Comparison of ENCODE assay signal across 12 cellular contexts in genomic region chr5:14184082-14184481, GRCh38. TPM values are rescaled to one million over a fixed set of nuclear protein-coding genes. Genes with fewer than 3 reads are reported as not detected.
DNase-seq lines count a peak whose midpoint lies in the region; ATAC-seq, FAIRE-seq and TF ChIP-seq lines count a peak whose summit lies in the region.
"Had no signal": no experiment of that assay in that cellular context is flagged by ENCODE, and none has a peak within 500 bp of the region (broad histone marks: within the 10 kb centered on the region; RNA-seq: fewer than 3 reads in every experiment).

No MANE protein-coding gene starts in this region.

- H2AK5ac ChIP-seq in IMR-90 (ENCODE audit: low read depth, low read length): peak overlapping the region; percentile 100

- intact Hi-C loops in IMR-90 (cut with micrococcal nuclease) (no loop called here), colonic mucosa (cut with DNase I) (loop anchor here (5.0 kb wide), 1 partner anchor 37 kb away; no protein-coding TSS in a partner anchor), HepG2 (cut with micrococcal nuclease; ENCODE audit: unreplicated experiment) (loop anchor here (5.0 kb wide), 1 partner anchor 37 kb away; no protein-coding TSS in a partner anchor), stomach (cut with DNase I; ENCODE audit: low total_unique reads) (no loop called here)

- H3K9me1 ChIP-seq in IMR-90 (ENCODE audit: insufficient read depth, low read length): peaks cover 31% of the 10 kb centered on the region

- H3K79me1 ChIP-seq in IMR-90 (ENCODE audit: low read depth in 1 of 2, low read length in 2 of 2): peaks cover 0 to 10% of the 10 kb centered on the region in 2 experiments; a peak in 2 of 4 replicates

- peaks cover 8% of the 10 kb centered on the region for H3K36me3 ChIP-seq in IMR-90 (ENCODE audit: control insufficient read depth, insufficient read depth, low read length)
- no peaks in the 10 kb centered on the region for H3K36me3 ChIP-seq in colonic mucosa
- H3K36me3 ChIP-seq in HepG2 (replicated peaks in 1 of 2; ENCODE audit: control insufficient read depth in 1 of 2, insufficient read depth in 2 of 2, low read length in 2 of 2): no peaks in the 10 kb centered on the region
- H3K36me3 ChIP-seq in stomach: no peaks in the 10 kb centered on the region

- TF ChIP-seq RAD21 in IMR-90 (IDR thresholded peaks at IDR 0.05; ENCODE audit: low read length) (no peak), HepG2 (CRISPR knock-in tag; IDR thresholded peaks at IDR 0.05) (no peak)

- peak overlapping the region; percentile 93 for H2BK120ac ChIP-seq in IMR-90 (ENCODE audit: low read depth, low read length)

- peak overlapping the region; percentile 66 for H2AK9ac ChIP-seq in IMR-90 (replicated peaks; ENCODE audit: low read depth, low read length, poor library complexity)

- TF ChIP-seq POLR2A in IMR-90 (IDR thresholded peaks at IDR 0.05; ENCODE audit: low read depth, low read length) (no peak), HepG2 (IDR thresholded peaks at IDR 0.05; ENCODE audit: insufficient read depth in 1 of 2, low read depth in 2 of 2, low read length in 2 of 2) (no peak), stomach (IDR thresholded peaks at IDR 0.05) (no peak)

- BruUV-seq in IMR-90 (replicated peaks; lab: Mats Ljungman, UMichigan) (no TSS peak), HepG2 (replicated peaks; lab: Mats Ljungman, UMichigan) (no TSS peak)

- H4K8ac ChIP-seq in IMR-90 (ENCODE audit: low read depth in 2 of 2, low read length in 2 of 2): peak overlapping the region; percentile 87 to 95

- peak overlapping the region; percentile 78 for H3K9ac ChIP-seq in IMR-90 (ENCODE audit: low read depth, low read length)
- H3K9ac ChIP-seq in colonic mucosa (ENCODE audit: low read depth in 2 of 2, low read length in 2 of 2): peak overlapping the region in 1 of 2 donors; percentile 3
- no peak overlapping the region for H3K9ac ChIP-seq in HepG2 (ENCODE audit: insufficient read depth, low read depth, low read length)

- peak overlapping the region; percentile 85 for H2BK20ac ChIP-seq in IMR-90 (ENCODE audit: low read depth, low read length)

- peak overlapping the region; percentile 97 for H4K5ac ChIP-seq in IMR-90 (ENCODE audit: low read depth, low read length)

- no peak for TF ChIP-seq EP300 in HepG2 (IDR thresholded peaks at IDR 0.05; ENCODE audit: low read depth in 2 of 2, low read length in 2 of 2)
- TF ChIP-seq EP300 in HepG2 (CRISPR knock-in tag; IDR thresholded peaks at IDR 0.05; ENCODE audit: borderline replicate concordance): no peak
- no peak for TF ChIP-seq EP300 in stomach (IDR thresholded peaks at IDR 0.05)

- TF ChIP-seq CTCF in IMR-90 (conservative IDR thresholded peaks at IDR 0.05; ENCODE audit: low read depth, low read length) (no peak), colonic mucosa (IDR thresholded peaks at IDR 0.05) (no peak), HepG2 (CRISPR knock-in tag; IDR thresholded peaks at IDR 0.05) (no peak), stomach (IDR thresholded peaks at IDR 0.05) (no peak)

- peak overlapping the region; percentile 97 for H3K14ac ChIP-seq in IMR-90 (replicated peaks; ENCODE audit: low read depth, low read length)

- H3K27me3 ChIP-seq in IMR-90 (ENCODE audit: control insufficient read depth, insufficient read depth, low read length) (no peaks in the 10 kb centered on the region), colonic mucosa (no peaks in the 10 kb centered on the region), HepG2 (ENCODE audit: control insufficient read depth in 1 of 2, insufficient read depth in 2 of 2, low read length in 2 of 2) (no peaks in the 10 kb centered on the region), stomach (no peaks in the 10 kb centered on the region)

- in situ Hi-C loops in IMR-90 (cut with MboI; ENCODE audit: low sequenced_read_pairs) (no loop called here), HepG2 (cut with HindIII; ENCODE audit: extremely low pct_ligation_motif_present, low pct_unique_long_range_greater_than_20kb) (no loop called here)

- peak overlapping the region; percentile 96 for H3K27ac ChIP-seq in IMR-90 (ENCODE audit: insufficient read depth, low read length)
- peak overlapping the region; percentile 13 for H3K27ac ChIP-seq in colonic mucosa
- H3K27ac ChIP-seq in HepG2 (ENCODE audit: extremely low read length, insufficient read depth, low read length): no peak overlapping the region
- H3K27ac ChIP-seq in stomach: peak overlapping the region; percentile 23 to 85 (median 81)
- H3K27ac ChIP-seq: C4-2B had no signal

- peak overlapping the region; percentile 96 for H4K91ac ChIP-seq in IMR-90 (ENCODE audit: insufficient read depth, low read depth, low read length)

- peak overlapping the region; percentile 92 for H3K18ac ChIP-seq in IMR-90 (ENCODE audit: low read depth, low read length)

- H3K56ac ChIP-seq in IMR-90 (ENCODE audit: extremely low read depth, insufficient read depth, low read length): peak overlapping the region; percentile 45

- H3K9me3 ChIP-seq in IMR-90 (ENCODE audit: control insufficient read depth, insufficient read depth, low read length) (no peaks in the 10 kb centered on the region), colonic mucosa (no peaks in the 10 kb centered on the region), HepG2 (ENCODE audit: low read length) (no peaks in the 10 kb centered on the region), stomach (no peaks in the 10 kb centered on the region)

- WGBS in IMR-90 (ENCODE audit: extremely low coverage in 2 of 2, insufficient read length in 1 of 2), 2 experiments: 100% methylated on average over 2 of the region's 7 CpGs; no CpG with 5 or more reads in 1 of the 2 experiments
- 89% methylated on average over 7 of the region's 7 CpGs for WGBS in HepG2 (ENCODE audit: low lambda C conversion rate)
- 62 to 75% (median 68%) methylated on average over 7 of the region's 7 CpGs for WGBS in stomach, 5 donors

- no peak overlapping the region for H2AFZ ChIP-seq in IMR-90 (replicated peaks; ENCODE audit: low read length, poor library complexity)
- no peak overlapping the region for H2AFZ ChIP-seq in HepG2 (ENCODE audit: low read length)

- H3K4me2 ChIP-seq in IMR-90 (ENCODE audit: low read depth, low read length) (peak overlapping the region; percentile 71), HepG2 (ENCODE audit: low read depth, low read length) (no peak overlapping the region)

- DNase-seq in IMR-90: no peak
- DNase-seq in colonic mucosa: no peak
- DNase-seq in HepG2 (ENCODE audit: low spot score): no peak
- no peak for DNase-seq in stomach
- DNase-seq in DMS153 treated with DMSO at 0.1 percent for 48 hours (lab: John Stamatoyannopoulos, UW; ENCODE audit: unreplicated experiment): no peak
- no peak for DNase-seq in SW 1271 (lab: John Stamatoyannopoulos, UW)
- no peak for DNase-seq in activated naive CD4-positive, alpha-beta T cell treated with Interleukin-2 at 50 U/mL for 16 hours
- DNase-seq: activated gamma-delta T cell; NK-92 treated with Interleukin-12 subunit alpha and Interleukin-12 subunit beta, amount 100 ng/mL, for 24 hours; retina had no signal

- ATAC-seq in IMR-90 (ENCODE audit: low read depth) (no peak), HepG2 (no peak), HG02798 (IDR thresholded peaks at IDR 0.05; ENCODE audit: poor library complexity, unreplicated experiment) (no peak)

- peaks cover 47% of the 10 kb centered on the region for H3K4me1 ChIP-seq in IMR-90 (ENCODE audit: control insufficient read depth, insufficient read depth, low read length)
- H3K4me1 ChIP-seq in colonic mucosa: no peaks in the 10 kb centered on the region
- H3K4me1 ChIP-seq in HepG2 (ENCODE audit: insufficient read depth, low read length): peaks cover 62% of the 10 kb centered on the region
- H3K4me1 ChIP-seq in stomach: peaks cover 25 to 90% (median 57%) of the 10 kb centered on the region in 4 donors

- peaks cover 74% of the 10 kb centered on the region for H4K20me1 ChIP-seq in IMR-90 (ENCODE audit: insufficient read depth, low read length)
- H4K20me1 ChIP-seq in HepG2 (ENCODE audit: insufficient read depth, low read length): peaks cover 27% of the 10 kb centered on the region

- FAIRE-seq in HepG2 (lab: Jason Lieb, UNC): no peak

- peak overlapping the region; percentile 98 for H3K23ac ChIP-seq in IMR-90 (ENCODE audit: low read depth, low read length)

- dilution Hi-C loops in IMR-90 (cut with HindIII; ENCODE audit: low sequenced_read_pairs, unreplicated experiment): no loop called here

- POLR2A ChIA-PET in IMR-90 (lab: Charles Lee; ENCODE audit: unreplicated experiment): no interaction called here
- POLR2A ChIA-PET in HepG2 (lab: Yijun Ruan, JAX): no interaction called here

- H2BK15ac ChIP-seq in IMR-90 (ENCODE audit: low read depth, low read length): peak overlapping the region; percentile 89; the same call in 2 of the 3 replicates

- peak overlapping the region; percentile 98 for H3K4ac ChIP-seq in IMR-90 (ENCODE audit: low read depth, low read length)

- H3K4me3 ChIP-seq in IMR-90 (ENCODE audit: insufficient read depth, low read depth, low read length): no peak overlapping the region
- H3K4me3 ChIP-seq in colonic mucosa: no peak overlapping the region
- no peak overlapping the region for H3K4me3 ChIP-seq in HepG2 (replicated peaks in 1 of 3; ENCODE audit: insufficient read depth in 1 of 3, low read depth in 2 of 3, low read length in 3 of 3)
- H3K4me3 ChIP-seq in stomach: peak overlapping the region in 3 of 4 donors; percentile 4 to 21 (median 14)

- peak overlapping the region; percentile 100 for H2BK5ac ChIP-seq in IMR-90 (ENCODE audit: low read depth, low read length, poor library complexity, severe bottlenecking)

- peaks cover 98% of the 10 kb centered on the region for H3K79me2 ChIP-seq in HepG2 (ENCODE audit: insufficient read depth, low read length)

- CTCF ChIA-PET in IMR-90 (lab: Yijun Ruan, JAX) (interaction anchor here (0.5 kb wide), 1 partner anchor 179 kb away, joined by 3 read pairs; no protein-coding TSS in a partner anchor), HepG2 (lab: Yijun Ruan, JAX; ENCODE audit: low intra/inter-chr PET ratio, low total read pairs) (no interaction called here)

RNA-seq across cellular contexts. Expression of gene TRIO, which starts 40.9 kb away (rescaled TPM):
- 487 and 522 TPM in 2 replicates for total RNA-seq in IMR-90 (2012; rRNA removed)
- polyA plus RNA-seq in IMR-90 (2012; rRNA removed): 206 and 225 TPM in 2 replicates
- polyA plus RNA-seq in IMR-90 (2012; cell fraction: cytosol; rRNA removed): 126 and 196 TPM in 2 replicates
- polyA plus RNA-seq in IMR-90 (2012; cell fraction: nucleus; rRNA removed; ENCODE audit: low replicate concordance): 1,045 and 1,428 TPM in 2 replicates
- 100 to 1,000 TPM; 134 to 138 TPM for total RNA-seq in colonic mucosa
- 40.1 and 45.2 TPM in 2 replicates for total RNA-seq in HepG2 (2016; rRNA removed; fragmentation: Illumina TruSeq; extraction: Trizol)
- total RNA-seq in HepG2 (2016; cell fraction: cytosol; rRNA removed; fragmentation: Illumina TruSeq; extraction: Trizol; ENCODE audit: low read depth): 21.2 and 24.0 TPM in 2 replicates
- 33.5 and 38.3 TPM in 2 replicates for total RNA-seq in HepG2 (2016; cell fraction: insoluble cytoplasmic fraction; rRNA removed; fragmentation: Illumina TruSeq; extraction: Trizol)
- total RNA-seq in HepG2 (2016; cell fraction: membrane; rRNA removed; fragmentation: Illumina TruSeq; extraction: Trizol): 21.6 and 23.8 TPM in 2 replicates
- total RNA-seq in HepG2 (2016; cell fraction: nucleus; rRNA removed; fragmentation: Illumina TruSeq; extraction: Trizol): 110 and 124 TPM in 2 replicates
- 45.9 and 54.9 TPM in 2 replicates for polyA plus RNA-seq in HepG2 (2011; rRNA removed)
- 21.6 and 26.5 TPM in 2 replicates for polyA plus RNA-seq in HepG2 (2011; cell fraction: cytosol; rRNA removed)
- polyA plus RNA-seq in HepG2 (2011; cell fraction: nucleus; rRNA removed): 164 and 205 TPM in 2 replicates
- polyA plus RNA-seq in HepG2 (2012): 38.4 and 43.8 TPM in 2 replicates
- polyA plus RNA-seq in HepG2 (2016; cell fraction: cytosol; fragmentation: Illumina TruSeq; extraction: Trizol; ENCODE audit: low read depth): 0.63 and 1.0 TPM in 2 replicates
- polyA plus RNA-seq in HepG2 (2016; cell fraction: insoluble cytoplasmic fraction; fragmentation: Illumina TruSeq; extraction: Trizol; ENCODE audit: low read depth): 11.0 and 18.7 TPM in 2 replicates
- 2.1 and 2.3 TPM in 2 replicates for polyA plus RNA-seq in HepG2 (2016; cell fraction: membrane; fragmentation: Illumina TruSeq; extraction: Trizol; ENCODE audit: low read depth)
- 112 and 131 TPM in 2 replicates for polyA plus RNA-seq in HepG2 (2016; cell fraction: nucleus; fragmentation: Illumina TruSeq; extraction: Trizol; ENCODE audit: insufficient read depth, low read depth)
- polyA minus RNA-seq in HepG2 (2011; rRNA and poly(A)+ RNA removed; ENCODE audit: low replicate concordance): 240 and 302 TPM in 2 replicates
- 39.7 and 40.6 TPM in 2 replicates for polyA minus RNA-seq in HepG2 (2011; cell fraction: cytosol; rRNA and poly(A)+ RNA removed)
- polyA minus RNA-seq in HepG2 (2011; cell fraction: nucleus; rRNA and poly(A)+ RNA removed): 318 and 321 TPM in 2 replicates
- total RNA-seq in stomach: 100 to 1,000 TPM in 4 of 5 donors, 10 to 100 TPM in 1; 67.1 to 558 (median 199) TPM
- polyA plus RNA-seq in stomach: 10 to 100 TPM in 2 of 3 donors, 1 to 10 TPM in 1; 9.9 to 20.8 (median 15.3) TPM

Comparison
In these comparisons a context has a peak if more than half of its experiments do, and no peak if none do; other contexts are left out.
1. H3K4me3 ChIP-seq: peak in stomach (3 of 4); none in IMR-90 (single experiment), colonic mucosa (single experiment) and HepG2 (0 of 3).
2. intact Hi-C loops: an anchor here in colonic mucosa (5.0 kb wide) and HepG2 (5.0 kb wide); none called in IMR-90 and stomach.